Comparison of ENCODE assay signal across 11 cellular contexts in genomic region chr4:110854021-110854678, GRCh38.
A peak's percentile ranks its signal among the peaks of the same experiment; 100 is the strongest.
DNase-seq lines count a peak whose midpoint lies in the region; ATAC-seq, FAIRE-seq and TF ChIP-seq lines count a peak whose summit lies in the region.
"Had no signal": no experiment of that assay in that cellular context is flagged by ENCODE, and none has a peak within 500 bp of the region (broad histone marks: within the 10 kb centered on the region; RNA-seq: fewer than 3 reads in every experiment).

No MANE protein-coding gene starts in this region.

- BruUV-seq in PC-3 (replicated peaks; lab: Mats Ljungman, UMichigan), result no TSS peak

- H3K27me3 ChIP-seq in PC-3 (ENCODE audit: low read length) (peaks cover 34% of the 10 kb centered on the region), fibroblast of lung (ENCODE audit: control insufficient read depth, insufficient read depth, low read length) (no peaks in the 10 kb centered on the region), small intestine (ENCODE audit: control insufficient read depth in 2 of 2, insufficient read depth in 2 of 2, low read length in 2 of 2) (no peaks in the 10 kb centered on the region)
- H3K27me3 ChIP-seq: vagina had no signal

- H3K79me2 ChIP-seq in PC-3 (ENCODE audit: low read length) (no peaks in the 10 kb centered on the region), fibroblast of lung (ENCODE audit: control insufficient read depth, insufficient read depth, low read length) (no peaks in the 10 kb centered on the region)

- CTCF ChIA-PET in PC-3 (lab: Charles Lee), result no interaction called here

- H3K4me1 ChIP-seq in PC-3 (ENCODE audit: insufficient read depth, low read length) (no peaks in the 10 kb centered on the region), fibroblast of lung (ENCODE audit: control insufficient read depth, extremely low read depth, insufficient read depth, low read length) (peaks cover 4% of the 10 kb centered on the region), small intestine (ENCODE audit: control insufficient read depth in 2 of 2, insufficient read depth in 1 of 2, low read depth in 1 of 2, low read length in 1 of 2) (no peaks in the 10 kb centered on the region)
- H3K4me1 ChIP-seq: lower lobe of right lung, vagina had no signal

- 19 to 39% (median 27%) methylated on average over 6 of the region's 6 CpGs for WGBS in small intestine, 3 donors

- H3F3A ChIP-seq in PC-3 (ENCODE audit: low read length, unreplicated experiment), result no peaks in the 10 kb centered on the region

- TF ChIP-seq CTCF in PC-3 (conservative IDR thresholded peaks at IDR 0.05; ENCODE audit: low read depth, low read length), result no peak
- no peak for TF ChIP-seq CTCF in fibroblast of lung (conservative IDR thresholded peaks at IDR 0.05 in 1 of 2, IDR thresholded peaks at IDR 0.05 in 1 of 2; ENCODE audit: low read depth in 1 of 2, low read length in 2 of 2)
- no peak for TF ChIP-seq CTCF in omental fat pad (IDR thresholded peaks at IDR 0.05)

- H2AFZ ChIP-seq in PC-3 (ENCODE audit: low read length) (no peak overlapping the region), fibroblast of lung (ENCODE audit: low read length) (no peak overlapping the region)

- H4K20me1 ChIP-seq in PC-3 (ENCODE audit: low read length) (no peaks in the 10 kb centered on the region), fibroblast of lung (ENCODE audit: control insufficient read depth, extremely low read depth, insufficient read depth, low read length) (no peaks in the 10 kb centered on the region)

- intact Hi-C loops in PC-3 (cut with micrococcal nuclease), result no loop called here

- no peak overlapping the region for H3K9ac ChIP-seq in PC-3 (ENCODE audit: low read length)
- H3K9ac ChIP-seq in fibroblast of lung (ENCODE audit: insufficient read depth, low read length), result no peak overlapping the region

- no peak for FAIRE-seq in small intestine (lab: Jason Lieb, UNC)

- peak; percentile 95 for DNase-seq in H4 (ENCODE audit: low spot score)
- DNase-seq in PC-3, result peak; percentile 27
- peak; percentile 89 to 93 for DNase-seq in fibroblast of lung (ENCODE audit: low read depth in 2 of 2)
- peak; percentile 26 for DNase-seq in small intestine
- DNase-seq in omental fat pad (ENCODE audit: low spot score), result no peak
- DNase-seq in activated naive CD4-positive, alpha-beta T cell (lab: John Stamatoyannopoulos, UW), result no peak
- DNase-seq: activated CD8-positive, alpha-beta memory T cell treated with anti-CD3 and anti-CD28 coated beads, Interleukin-2, amount 10 ng/mL, durations not matched to agents 7 days and 5 days; lower lobe of right lung; stimulated activated CD4-positive, alpha-beta T cell treated with anti-CD3 and anti-CD28 coated beads, Interleukin-2, amount 100 ng/mL, for 48 hours had no signal

- no peaks in the 10 kb centered on the region for H3K9me3 ChIP-seq in PC-3 (ENCODE audit: low read length)
- H3K9me3 ChIP-seq in fibroblast of lung (ENCODE audit: control insufficient read depth, insufficient read depth, low read depth, low read length), result no peaks in the 10 kb centered on the region
- no peaks in the 10 kb centered on the region for H3K9me3 ChIP-seq in small intestine (ENCODE audit: control insufficient read depth, low read depth)
- H3K9me3 ChIP-seq: lower lobe of right lung, vagina had no signal

- H3K4me2 ChIP-seq in PC-3 (ENCODE audit: low read length) (no peak overlapping the region), fibroblast of lung (ENCODE audit: extremely low read depth, insufficient read depth, low read length) (peak overlapping the region; percentile 32)

- H3K36me3 ChIP-seq in PC-3 (ENCODE audit: low read depth, low read length) (no peaks in the 10 kb centered on the region), fibroblast of lung (ENCODE audit: control insufficient read depth, insufficient read depth, low read length) (no peaks in the 10 kb centered on the region), small intestine (ENCODE audit: control insufficient read depth in 2 of 2, insufficient read depth in 2 of 2, low read length in 2 of 2) (no peaks in the 10 kb centered on the region)
- H3K36me3 ChIP-seq: lower lobe of right lung, vagina had no signal

- ATAC-seq in PC-3, result no peak
- ATAC-seq in HG03469 (IDR thresholded peaks at IDR 0.05; ENCODE audit: unreplicated experiment), result no peak
- no peak for ATAC-seq in omental fat pad (ENCODE audit: low FRiP score)
- ATAC-seq: activated CD8-positive, alpha-beta memory T cell treated with anti-CD3 and anti-CD28 coated beads, Interleukin-2, amount 10 ng/mL, durations not matched to agents 7 days and 5 days had no signal

- no peaks in the 10 kb centered on the region for H3K9me2 ChIP-seq in PC-3 (replicated peaks; ENCODE audit: low read length)

- no peak overlapping the region for H3K27ac ChIP-seq in PC-3 (ENCODE audit: low read length)
- H3K27ac ChIP-seq in fibroblast of lung (ENCODE audit: insufficient read depth, low read length), result no peak overlapping the region
- H3K27ac ChIP-seq in small intestine (ENCODE audit: low read depth in 1 of 2, low read length in 1 of 2), result no peak overlapping the region
- H3K27ac ChIP-seq: lower lobe of right lung, vagina had no signal

- POLR2A ChIA-PET in PC-3 (lab: Charles Lee; ENCODE audit: unreplicated experiment), result no interaction called here

- H3K4me3 ChIP-seq in PC-3 (ENCODE audit: low read length) (no peak overlapping the region), fibroblast of lung (replicated peaks in 1 of 4; ENCODE audit: control extremely low read depth in 1 of 4, insufficient read depth in 1 of 4, low read depth in 3 of 4, low read length in 4 of 4) (no peak overlapping the region), small intestine (ENCODE audit: low read depth in 1 of 2, low read length in 2 of 2) (no peak overlapping the region)
- H3K4me3 ChIP-seq: lower lobe of right lung, vagina had no signal

Comparison
In these comparisons a context has a peak if more than half of its experiments do, and no peak if none do; other contexts are left out.
1. DNase-seq: peak in H4 (single experiment), PC-3 (single experiment), fibroblast of lung (2 of 2) and small intestine (single experiment); none in omental fat pad (single experiment) and activated naive CD4-positive, alpha-beta T cell (0 of 4).